8 cellular contexts compared by ENCODE assay signal in genomic region chr19:57477191-57478008, GRCh38. TPM values are rescaled to one million over a fixed set of nuclear protein-coding genes. Genes with fewer than 3 reads are reported as not detected.
DNase-seq lines count a peak whose midpoint lies in the region; ATAC-seq, FAIRE-seq and TF ChIP-seq lines count a peak whose summit lies in the region.

Gene ZNF772 (minus strand): TSS chr19:57477566. CDS start chr19:57477309, 257 bp downstream.

- H3K27ac ChIP-seq in astrocyte (ENCODE audit: low read depth, low read length) (peak within 1 kb of the TSS; percentile 21), uterus (peak within 1 kb of the TSS; percentile 60 to 61)

- H3K27ac Mint-ChIP-seq in T-helper 2 cell treated with Interferon-gamma antibody and Interleukin-4, amounts not matched to agents 5 μg/mL and 100 μg/mL, for 36 hours, result peak within 1 kb of the TSS; percentile 87
- peak within 1 kb of the TSS; percentile 50 for H3K27ac Mint-ChIP-seq in astrocyte (ENCODE audit: unreplicated experiment)

- peak within 1 kb of the TSS; percentile 87 for H3K4me3 Mint-ChIP-seq in T-helper 2 cell treated with Interferon-gamma antibody and Interleukin-4, amounts not matched to agents 5 μg/mL and 100 μg/mL, for 36 hours
- peak within 1 kb of the TSS; percentile 94 for H3K4me3 Mint-ChIP-seq in astrocyte (ENCODE audit: unreplicated experiment)

- peak; percentile 90 for FAIRE-seq in astrocyte (lab: Jason Lieb, UNC)

- peaks cover 37% of the 10 kb centered on the region for H3K36me3 Mint-ChIP-seq in T-helper 2 cell treated with Interferon-gamma antibody and Interleukin-4, amounts not matched to agents 5 μg/mL and 100 μg/mL, for 36 hours (ENCODE audit: low read depth)
- peaks cover 46% of the 10 kb centered on the region for H3K36me3 Mint-ChIP-seq in astrocyte (ENCODE audit: low read depth, unreplicated experiment)

- TF ChIP-seq CTCF in GM12874 (IDR thresholded peaks at IDR 0.05; ENCODE audit: insufficient read depth, low read depth, low read length) (peak; percentile 70), astrocyte (IDR thresholded peaks at IDR 0.05; ENCODE audit: insufficient read depth, low read depth, low read length) (peak; percentile 53), uterus (IDR thresholded peaks at IDR 0.05) (peak in 2 of 4 experiments; percentile 28 to 38)

- no peaks in the 10 kb centered on the region for H3K27me3 Mint-ChIP-seq in T-helper 2 cell treated with Interferon-gamma antibody and Interleukin-4, amounts not matched to agents 5 μg/mL and 100 μg/mL, for 36 hours (ENCODE audit: low read depth)
- H3K27me3 Mint-ChIP-seq in astrocyte (ENCODE audit: low read depth, unreplicated experiment), result peaks cover 2% of the 10 kb centered on the region

- intact Hi-C loops in uterus (cut with DNase I; ENCODE audit: low total_unique reads), result no loop called here

- H4K20me1 ChIP-seq in astrocyte (ENCODE audit: insufficient read depth, low read length), result no peaks in the 10 kb centered on the region

- no peaks in the 10 kb centered on the region for H3K27me3 ChIP-seq in astrocyte (ENCODE audit: insufficient read depth, low read length)
- H3K27me3 ChIP-seq in uterus, result no peaks in the 10 kb centered on the region

- peak within 1 kb of the TSS; percentile 100 for H2AFZ ChIP-seq in astrocyte (ENCODE audit: low read depth, low read length)

- peaks cover 8% of the 10 kb centered on the region for H3K4me1 Mint-ChIP-seq in T-helper 2 cell treated with Interferon-gamma antibody and Interleukin-4, amounts not matched to agents 5 μg/mL and 100 μg/mL, for 36 hours (ENCODE audit: low read depth)
- H3K4me1 Mint-ChIP-seq in astrocyte (ENCODE audit: low read depth, unreplicated experiment), result peaks cover 9% of the 10 kb centered on the region

- peaks cover 70% of the 10 kb centered on the region for H3K9me3 Mint-ChIP-seq in T-helper 2 cell treated with Interferon-gamma antibody and Interleukin-4, amounts not matched to agents 5 μg/mL and 100 μg/mL, for 36 hours
- H3K9me3 Mint-ChIP-seq in astrocyte (ENCODE audit: unreplicated experiment), result peaks cover 57% of the 10 kb centered on the region

- H3K4me1 ChIP-seq in astrocyte (ENCODE audit: insufficient read depth, low read length) (peaks cover 4% of the 10 kb centered on the region), uterus (no peaks in the 10 kb centered on the region)

- H3K36me3 ChIP-seq in astrocyte (ENCODE audit: insufficient read depth, low read length) (peaks cover 21% of the 10 kb centered on the region), uterus (no peaks in the 10 kb centered on the region)

- peak within 1 kb of the TSS; percentile 92 for H3K4me3 ChIP-seq in astrocyte (ENCODE audit: insufficient read depth, low read depth, low read length)
- peak within 1 kb of the TSS; percentile 40 to 72 for H3K4me3 ChIP-seq in uterus

- peak within 1 kb of the TSS; percentile 76 for H3K9ac ChIP-seq in astrocyte (ENCODE audit: low read length)

- DNase-seq in NCI-H128 (lab: John Stamatoyannopoulos, UW; ENCODE audit: unreplicated experiment) (peak; percentile 81), astrocyte (ENCODE audit: low read depth) (peak; percentile 91), hepatic stellate cell (ENCODE audit: low spot score) (peak; percentile 96), putamen (ENCODE audit: low spot score) (peak; percentile 95), uterus (peak; percentile 84 to 85)
- DNase-seq in T-helper 2 cell treated with Interferon-gamma antibody and Interleukin-4, amounts not matched to agents 5 μg/mL and 100 μg/mL, for 36 hours (ENCODE audit: low spot score), result peak; percentile 81

- H3K9me3 ChIP-seq in astrocyte (ENCODE audit: insufficient read depth, low read depth, low read length) (peaks cover 45% of the 10 kb centered on the region), uterus (peaks cover 0 to 39% of the 10 kb centered on the region in 2 donors)

- ATAC-seq in HG02642 (IDR thresholded peaks at IDR 0.05; ENCODE audit: poor library complexity, unreplicated experiment), result peak; percentile 98

- peaks cover 25% of the 10 kb centered on the region for H3K79me2 ChIP-seq in astrocyte (ENCODE audit: insufficient read depth, low read length)

- TF ChIP-seq POLR2A in uterus (IDR thresholded peaks at IDR 0.05), result no peak

- H3K4me2 ChIP-seq in astrocyte (ENCODE audit: low read length), result peak within 1 kb of the TSS; percentile 86

RNA-seq across cellular contexts. Expression of gene ZNF772, which starts in this region (rescaled TPM):
- total RNA-seq in astrocyte, result 13.8 and 14.5 TPM in 2 replicates
- total RNA-seq in uterus, result 10 to 100 TPM in 3 of 4 donors, 1 to 10 TPM in 1; 7.2 to 48.0 (median 12.6) TPM

Comparison
In these comparisons a context has a peak if more than half of its experiments do, and no peak if none do; other contexts are left out.
1. Peak in every context shown above with its lines: DNase-seq, ATAC-seq, H3K4me3 ChIP-seq and H3K27ac ChIP-seq.